ENCODE assay signal across 33 cellular contexts in the genomic region with DNA sequence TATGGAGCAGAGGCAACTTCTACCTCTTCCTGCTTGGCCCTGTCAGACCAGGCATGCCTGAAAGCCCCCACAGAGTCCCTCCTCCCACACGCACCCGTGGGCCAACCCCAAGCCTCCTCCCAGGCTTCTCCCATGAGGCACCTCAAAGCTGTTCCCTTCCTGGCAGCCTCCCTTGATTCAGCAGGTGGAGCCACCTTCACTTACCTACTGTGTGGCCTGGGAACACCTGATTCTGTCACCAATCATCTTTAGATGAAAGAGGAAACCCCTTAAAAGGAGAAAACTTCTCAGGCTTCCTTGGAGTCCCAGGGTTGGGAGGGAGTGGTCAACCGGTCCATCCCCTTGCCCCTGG. TPM values are rescaled to one million over a fixed set of nuclear protein-coding genes. Genes with fewer than 3 reads are reported as not detected.
DNase-seq lines count a peak whose midpoint lies in the region; ATAC-seq, FAIRE-seq and TF ChIP-seq lines count a peak whose summit lies in the region.
"Had no signal": no experiment of that assay in that cellular context is flagged by ENCODE, and none has a peak within 500 bp of the region (broad histone marks: within the 10 kb centered on the region; RNA-seq: fewer than 3 reads in every experiment).

No MANE protein-coding gene starts in this region.

- no peak for FAIRE-seq in frontal cortex (lab: Jason Lieb, UNC)
- FAIRE-seq: kidney had no signal

- DNase-seq in DMS53 (lab: John Stamatoyannopoulos, UW) (peak; percentile 75), GM13977 (ENCODE audit: low spot score) (peak; percentile 2), coronary artery (ENCODE audit: low spot score) (peak; percentile 45), islet precursor cell (peak; percentile 46), KG1 (lab: John Stamatoyannopoulos, UW) (no peak), frontal cortex (ENCODE audit: low spot score in 2 of 2) (no peak)
- no peak for DNase-seq in stimulated activated CD4-positive, alpha-beta T cell treated with anti-CD3 and anti-CD28 coated beads, Interleukin-15, amount 100 ng/mL, for 24 hours
- DNase-seq: activated CD4-positive, alpha-beta T cell treated with anti-CD3 and anti-CD28 coated beads for 48 hours; C1 segment of cervical spinal cord; colonic mucosa; COR-L47; kidney; lower lobe of right lung; NCI-H1048; NCI-H187; NCI-H524 treated with DMSO at 0.1 percent for 48 hours; right lobe of liver; SHP77; stimulated activated CD4-positive, alpha-beta T cell treated with anti-CD3 and anti-CD28 coated beads, Interleukin-12 subunit alpha, Interleukin-12 subunit beta, amount 100 ng/mL, for 4 hours; stimulated activated CD4-positive, alpha-beta T cell treated with anti-CD3 and anti-CD28 coated beads, Interleukin-4, amount 100 ng/mL, for 4 hours; stimulated activated naive CD4-positive, alpha-beta T cell; testis; uterus had no signal

- H3K27ac ChIP-seq in coronary artery: no peak overlapping the region
- H3K27ac ChIP-seq: cardiac muscle cell, colonic mucosa, lower lobe of right lung, right lobe of liver, testis, uterus, VCaP had no signal

- in situ Hi-C loops in GM13977 (cut with MboI; ENCODE audit: low pct_unique_long_range_greater_than_20kb, low sequenced_read_pairs, unreplicated experiment): no loop called here

- H3K4me3 ChIP-seq in coronary artery: no peak overlapping the region
- H3K4me3 ChIP-seq: cardiac muscle cell, colonic mucosa, GM12878, GM23338, lower lobe of right lung, right lobe of liver, testis, uterus had no signal

- no peak for TF ChIP-seq CTCF in GM13977 (IDR thresholded peaks at IDR 0.05; ENCODE audit: extremely low read depth, insufficient read depth, missing control alignments)
- no peak for TF ChIP-seq CTCF in coronary artery (IDR thresholded peaks at IDR 0.05)

- no peak for ATAC-seq in GM19328 (IDR thresholded peaks at IDR 0.05; ENCODE audit: unreplicated experiment)
- ATAC-seq: activated naive CD4-positive, alpha-beta T cell treated with anti-CD3 and anti-CD28 coated beads, Interleukin-2, amount 50 U/mL, for 72 hours; GM12878; GM23338; lower lobe of right lung had no signal

RNA-seq across cellular contexts. Expression of gene TRIM29, which starts 4.1 kb away (rescaled TPM):
- total RNA-seq in frontal cortex: not detected
- total RNA-seq: activated naive CD4-positive, alpha-beta T cell treated with anti-CD3 and anti-CD28 coated beads, Interleukin-2, amount 50 U/mL, for 72 hours; activated T-helper 2 cell treated with anti-CD3 and anti-CD28 coated beads, Interferon-gamma antibody, Interleukin-2, Interleukin-4, amounts not matched to agents 10 μg/mL and 5 μg/mL and 100 μg/mL, durations not matched to agents 14 hours and 24 hours and 36 hours; cardiac muscle cell; fibroblast of lung; GM12878; LHCN-M2; neural crest cell had no signal

Comparison
In these comparisons a context has a peak if more than half of its experiments do, and no peak if none do; other contexts are left out.
1. DNase-seq: peak in DMS53 (single experiment), GM13977 (single experiment), coronary artery (single experiment) and islet precursor cell (single experiment); none in KG1 (single experiment), stimulated activated CD4-positive, alpha-beta T cell treated with anti-CD3 and anti-CD28 coated beads, Interleukin-15, amount 100 ng/mL, for 24 hours (single experiment) and frontal cortex (0 of 2).